In genomic region chr10:133441780-133442179, GRCh38 we compare ENCODE assay signal across 26 cellular contexts. TPM values are rescaled to one million over a fixed set of nuclear protein-coding genes. Genes with fewer than 3 reads are reported as not detected.
DNase-seq lines count a peak whose midpoint lies in the region; ATAC-seq, FAIRE-seq and TF ChIP-seq lines count a peak whose summit lies in the region.
"Had no signal": no experiment of that assay in that cellular context is flagged by ENCODE, and none has a peak within 500 bp of the region (broad histone marks: within the 10 kb centered on the region; RNA-seq: fewer than 3 reads in every experiment).

No MANE protein-coding gene starts in this region.

- no peak overlapping the region for H3K4me3 ChIP-seq in CD8-positive, alpha-beta T cell (ENCODE audit: low read depth, low read length)
- H3K4me3 ChIP-seq in kidney (ENCODE audit: low read length in 2 of 2) (no peak overlapping the region), Karpas-422 (ENCODE audit: low read length) (no peak overlapping the region), ascending aorta (no peak overlapping the region)
- H3K4me3 ChIP-seq: cardiac muscle cell, dorsolateral prefrontal cortex, heart right ventricle, mucosa of descending colon, neural progenitor cell, Peyer's patch, prostate gland had no signal

- no peaks in the 10 kb centered on the region for H3K9me2 ChIP-seq in Karpas-422 (replicated peaks; ENCODE audit: insufficient read depth, low read length)

- H3K27ac ChIP-seq in CD8-positive, alpha-beta T cell (ENCODE audit: low read depth, low read length), result no peak overlapping the region
- no peak overlapping the region for H3K27ac ChIP-seq in kidney (ENCODE audit: low read depth in 2 of 2, low read length in 2 of 2)
- no peak overlapping the region for H3K27ac ChIP-seq in Karpas-422 (ENCODE audit: low read length)
- no peak overlapping the region for H3K27ac ChIP-seq in ascending aorta
- H3K27ac ChIP-seq: cardiac muscle cell, dorsolateral prefrontal cortex, epithelial cell of prostate, neural progenitor cell, prostate gland had no signal

- peaks cover 29% of the 10 kb centered on the region for H3K4me1 Mint-ChIP-seq in activated T-cell treated with anti-CD3 and anti-CD28 coated beads, Interleukin-2, amount 50 U/mL, for 72 hours (ENCODE audit: low read depth)
- peaks cover 26% of the 10 kb centered on the region for H3K4me1 Mint-ChIP-seq in CD8-positive, alpha-beta T cell (ENCODE audit: low read depth)
- peaks cover 31% of the 10 kb centered on the region for H3K4me1 Mint-ChIP-seq in activated CD4-positive, alpha-beta memory T cell treated with anti-CD3 and anti-CD28 coated beads for 36 hours (ENCODE audit: low read depth)
- H3K4me1 Mint-ChIP-seq: neural progenitor cell, WTC11 had no signal

- peak in 1 of 2 donors; percentile 13 for ATAC-seq in activated T-cell treated with anti-CD3 and anti-CD28 coated beads, Interleukin-2, amount 50 U/mL, for 72 hours (replicated peaks in 1 of 2)
- no peak for ATAC-seq in CD8-positive, alpha-beta T cell
- ATAC-seq: heart right ventricle; mucosa of descending colon; stimulated activated memory B cell treated with anti-CD40 and anti-IgM and Interleukin-4, amounts not matched to agents 10 μg/mL and 1 μg/mL and 100 μg/mL, for 72 hours; WTC11 had no signal

- peaks cover 9% of the 10 kb centered on the region for H3K4me1 ChIP-seq in CD8-positive, alpha-beta T cell (ENCODE audit: insufficient read depth, low read length)
- no peaks in the 10 kb centered on the region for H3K4me1 ChIP-seq in kidney (ENCODE audit: control insufficient read depth in 1 of 2, insufficient read depth in 1 of 2, low read depth in 1 of 2, low read length in 2 of 2)
- no peaks in the 10 kb centered on the region for H3K4me1 ChIP-seq in Karpas-422 (ENCODE audit: low read length)
- H3K4me1 ChIP-seq in ascending aorta, result no peaks in the 10 kb centered on the region
- H3K4me1 ChIP-seq: heart right ventricle, neural progenitor cell, Peyer's patch, prostate gland had no signal

- H3K4me2 ChIP-seq in Karpas-422 (ENCODE audit: low read depth, low read length, poor library complexity, severe bottlenecking), result no peak overlapping the region
- H3K4me2 ChIP-seq: neural progenitor cell had no signal

- intact Hi-C loops in CD8-positive, alpha-beta T cell (cut with DNase I, micrococcal nuclease), result loop anchor here in 1 of 2 experiments (10.0 kb wide), 1 partner anchor 53 kb away; no protein-coding TSS in a partner anchor
- intact Hi-C loops in activated CD4-positive, alpha-beta memory T cell treated with anti-CD3 and anti-CD28 coated beads for 36 hours (cut with micrococcal nuclease), result loop anchor here (1.0 kb wide), 1 partner anchor 79 kb away; no protein-coding TSS in a partner anchor
- intact Hi-C loops in kidney (cut with DNase I) (no loop called here), ascending aorta (cut with DNase I) (no loop called here)

- peaks cover 7% of the 10 kb centered on the region for H3K27me3 Mint-ChIP-seq in activated T-cell treated with anti-CD3 and anti-CD28 coated beads, Interleukin-2, amount 50 U/mL, for 72 hours (ENCODE audit: low read depth)
- H3K27me3 Mint-ChIP-seq in CD8-positive, alpha-beta T cell (ENCODE audit: low read depth), result peaks cover 5% of the 10 kb centered on the region
- H3K27me3 Mint-ChIP-seq in activated CD4-positive, alpha-beta memory T cell treated with anti-CD3 and anti-CD28 coated beads for 36 hours, result no peaks in the 10 kb centered on the region

- peaks cover 2% of the 10 kb centered on the region for H3K9me3 ChIP-seq in CD8-positive, alpha-beta T cell (ENCODE audit: low read length)
- H3K9me3 ChIP-seq in kidney (ENCODE audit: control insufficient read depth in 1 of 2, low read length in 2 of 2) (peaks cover 0 to 3% of the 10 kb centered on the region in 2 donors), Karpas-422 (ENCODE audit: low read length) (peaks cover 24% of the 10 kb centered on the region), ascending aorta (peaks cover 14 to 16% of the 10 kb centered on the region in 2 donors)
- H3K9me3 ChIP-seq: prostate gland had no signal

- POLR2A ChIA-PET in CD8-positive, alpha-beta T cell (lab: Charles Lee), result interaction anchor here (0.7 kb wide), 1 partner anchor 34 kb away, joined by 3 read pairs; no protein-coding TSS in a partner anchor
- POLR2A ChIA-PET in activated CD4-positive, alpha-beta memory T cell treated with anti-CD3 and anti-CD28 coated beads for 36 hours (lab: Charles Lee), result no interaction called here

- H3K4me3 Mint-ChIP-seq in activated T-cell treated with anti-CD3 and anti-CD28 coated beads, Interleukin-2, amount 50 U/mL, for 72 hours, result peak overlapping the region; percentile 52 to 60
- peak overlapping the region; percentile 63 for H3K4me3 Mint-ChIP-seq in CD8-positive, alpha-beta T cell
- peak overlapping the region; percentile 26 for H3K4me3 Mint-ChIP-seq in activated CD4-positive, alpha-beta memory T cell treated with anti-CD3 and anti-CD28 coated beads for 36 hours
- H3K4me3 Mint-ChIP-seq: neural progenitor cell; stimulated activated memory B cell treated with anti-CD40 and anti-IgM and Interleukin-4, amounts not matched to agents 10 μg/mL and 1 μg/mL and 100 μg/mL, for 72 hours; WTC11 had no signal

- H3K27ac Mint-ChIP-seq in activated T-cell treated with anti-CD3 and anti-CD28 coated beads, Interleukin-2, amount 50 U/mL, for 72 hours, result no peak overlapping the region
- peak overlapping the region; percentile 76 for H3K27ac Mint-ChIP-seq in CD8-positive, alpha-beta T cell
- no peak overlapping the region for H3K27ac Mint-ChIP-seq in activated CD4-positive, alpha-beta memory T cell treated with anti-CD3 and anti-CD28 coated beads for 36 hours
- H3K27ac Mint-ChIP-seq: neural progenitor cell; stimulated activated memory B cell treated with anti-CD40 and anti-IgM and Interleukin-4, amounts not matched to agents 10 μg/mL and 1 μg/mL and 100 μg/mL, for 72 hours; WTC11 had no signal

- peaks cover 11 to 12% of the 10 kb centered on the region in 2 donors for H3K36me3 Mint-ChIP-seq in activated T-cell treated with anti-CD3 and anti-CD28 coated beads, Interleukin-2, amount 50 U/mL, for 72 hours (ENCODE audit: insufficient read depth in 2 of 2)
- H3K36me3 Mint-ChIP-seq in CD8-positive, alpha-beta T cell, result peaks cover 3% of the 10 kb centered on the region
- peaks cover 6% of the 10 kb centered on the region for H3K36me3 Mint-ChIP-seq in activated CD4-positive, alpha-beta memory T cell treated with anti-CD3 and anti-CD28 coated beads for 36 hours

- H3K9me3 Mint-ChIP-seq in activated T-cell treated with anti-CD3 and anti-CD28 coated beads, Interleukin-2, amount 50 U/mL, for 72 hours, result peaks cover 5 to 6% of the 10 kb centered on the region in 2 donors
- H3K9me3 Mint-ChIP-seq in CD8-positive, alpha-beta T cell, result peaks cover 3% of the 10 kb centered on the region
- H3K9me3 Mint-ChIP-seq in activated CD4-positive, alpha-beta memory T cell treated with anti-CD3 and anti-CD28 coated beads for 36 hours, result peaks cover 11% of the 10 kb centered on the region

- H3K9ac ChIP-seq in kidney (ENCODE audit: low read length in 2 of 2), result no peak overlapping the region
- no peak overlapping the region for H3K9ac ChIP-seq in Karpas-422 (ENCODE audit: low read length)
- H3K9ac ChIP-seq: neural progenitor cell had no signal

- no peak for TF ChIP-seq CTCF in CD8-positive, alpha-beta T cell (IDR thresholded peaks at IDR 0.05)
- TF ChIP-seq CTCF in kidney (IDR thresholded peaks at IDR 0.05; ENCODE audit: borderline replicate concordance, extremely low read depth, insufficient read depth), result no peak
- TF ChIP-seq CTCF in ascending aorta (IDR thresholded peaks at IDR 0.05), result no peak

- H4K20me1 ChIP-seq in Karpas-422 (ENCODE audit: insufficient read depth, low read depth, low read length), result no peaks in the 10 kb centered on the region

- CTCF ChIA-PET in CD8-positive, alpha-beta T cell (lab: Charles Lee), result no interaction called here
- CTCF ChIA-PET in activated CD4-positive, alpha-beta memory T cell treated with anti-CD3 and anti-CD28 coated beads for 36 hours (lab: Charles Lee), result interaction anchor here (1.3 to 1.6 kb wide), 3 partner anchors 55 to 79 kb away, joined by 3 to 5 read pairs (median 4); no protein-coding TSS in a partner anchor

- H3K79me2 ChIP-seq in Karpas-422 (ENCODE audit: low read length), result no peaks in the 10 kb centered on the region

- no peak for DNase-seq in activated T-cell treated with anti-CD3 and anti-CD28 coated beads, Interleukin-2, amount 50 U/mL, for 72 hours
- DNase-seq in activated T-cell treated with anti-CD3 and anti-CD28 coated beads for 4 hours (no peak), kidney (peak; percentile 67), Karpas-422 (no peak), NCI-H2196 treated with DMSO at 0.1 percent for 48 hours (lab: John Stamatoyannopoulos, UW; ENCODE audit: unreplicated experiment) (no peak), ascending aorta (ENCODE audit: low spot score in 2 of 2) (no peak)
- peak in 1 of 7 experiments; percentile 47 for DNase-seq in CD8-positive, alpha-beta T cell
- no peak for DNase-seq in activated CD4-positive, alpha-beta memory T cell treated with anti-CD3 and anti-CD28 coated beads for 36 hours
- DNase-seq: amniotic stem cell, C1 segment of cervical spinal cord, heart right ventricle, NCI-H2081, NCI-H446 treated with DMSO at 0.1 percent for 48 hours had no signal

- no peaks in the 10 kb centered on the region for H3K27me3 ChIP-seq in CD8-positive, alpha-beta T cell (ENCODE audit: insufficient read depth, low read length)
- no peaks in the 10 kb centered on the region for H3K27me3 ChIP-seq in Karpas-422 (ENCODE audit: low read length)
- no peaks in the 10 kb centered on the region for H3K27me3 ChIP-seq in ascending aorta
- H3K27me3 ChIP-seq: cardiac muscle cell, neural progenitor cell, Peyer's patch had no signal

- no peak for FAIRE-seq in kidney (lab: Jason Lieb, UNC)
- FAIRE-seq: H54 had no signal

- H3K36me3 ChIP-seq in CD8-positive, alpha-beta T cell (ENCODE audit: insufficient read depth, low read length), result no peaks in the 10 kb centered on the region
- H3K36me3 ChIP-seq in kidney (ENCODE audit: control insufficient read depth in 1 of 2, insufficient read depth in 2 of 2, low read length in 2 of 2) (no peaks in the 10 kb centered on the region), Karpas-422 (ENCODE audit: insufficient read depth, low read length) (no peaks in the 10 kb centered on the region), ascending aorta (no peaks in the 10 kb centered on the region)
- H3K36me3 ChIP-seq: cardiac muscle cell, heart right ventricle, neural progenitor cell, Peyer's patch, prostate gland had no signal

- H2AFZ ChIP-seq in Karpas-422 (ENCODE audit: low read length), result no peak overlapping the region
- H2AFZ ChIP-seq: neural progenitor cell had no signal

RNA-seq across cellular contexts. Expression of gene SCART1, which starts 12.0 kb away (rescaled TPM):
- total RNA-seq in activated T-cell treated with anti-CD3 and anti-CD28 coated beads, Interleukin-2, amount 50 U/mL, for 72 hours, result 1 to 10 TPM; 3.3 to 3.9 TPM
- 1 to 10 TPM; 3.4 to 3.7 TPM for total RNA-seq in CD8-positive, alpha-beta T cell
- 1 to 10 TPM; 5.4 to 6.2 TPM for total RNA-seq in activated CD4-positive, alpha-beta memory T cell treated with anti-CD3 and anti-CD28 coated beads for 36 hours
- total RNA-seq in kidney (3.9 TPM), ascending aorta (4.8 TPM)
- 0.37 TPM for polyA plus RNA-seq in kidney (ENCODE audit: insufficient read depth, low read depth, low replicate concordance)
- 6.9 and 7.0 TPM in 2 replicates for total RNA-seq in Karpas-422 (2014; rRNA removed; shearing (Covaris generic); ENCODE audit: low replicate concordance)

RNA-seq across cellular contexts. Expression of gene SPRN, which starts 17.4 kb away (rescaled TPM):
- not detected for total RNA-seq in activated T-cell treated with anti-CD3 and anti-CD28 coated beads, Interleukin-2, amount 50 U/mL, for 72 hours
- total RNA-seq in CD8-positive, alpha-beta T cell, result not detected
- not detected for total RNA-seq in activated CD4-positive, alpha-beta memory T cell treated with anti-CD3 and anti-CD28 coated beads for 36 hours
- total RNA-seq in kidney, result not detected
- polyA plus RNA-seq in kidney (ENCODE audit: insufficient read depth, low read depth, low replicate concordance), result not detected
- total RNA-seq in Karpas-422 (2014; rRNA removed; shearing (Covaris generic); ENCODE audit: low replicate concordance), result not detected in 2 replicates
- total RNA-seq in ascending aorta, result not detected
- total RNA-seq: activated CD8-positive, alpha-beta memory T cell treated with anti-CD3 and anti-CD28 coated beads for 36 hours; liver; M059J had no signal

RNA-seq across cellular contexts. Expression of gene MTG1, which starts 47.8 kb away (rescaled TPM):
- total RNA-seq in activated T-cell treated with anti-CD3 and anti-CD28 coated beads, Interleukin-2, amount 50 U/mL, for 72 hours, result 10 to 100 TPM; 58.0 to 67.2 TPM
- 10 to 100 TPM; 30.2 to 31.0 TPM for total RNA-seq in CD8-positive, alpha-beta T cell
- 10 to 100 TPM; 33.9 to 40.3 TPM for total RNA-seq in activated CD4-positive, alpha-beta memory T cell treated with anti-CD3 and anti-CD28 coated beads for 36 hours
- total RNA-seq in kidney (51.1 TPM), ascending aorta (37.8 TPM)
- polyA plus RNA-seq in kidney (ENCODE audit: insufficient read depth, low read depth, low replicate concordance), result 68.5 TPM
- total RNA-seq in Karpas-422 (2014; rRNA removed; shearing (Covaris generic); ENCODE audit: low replicate concordance), result 26.9 and 33.6 TPM in 2 replicates
